Comparison of ENCODE assay signal across 8 cellular contexts in the genomic region with DNA sequence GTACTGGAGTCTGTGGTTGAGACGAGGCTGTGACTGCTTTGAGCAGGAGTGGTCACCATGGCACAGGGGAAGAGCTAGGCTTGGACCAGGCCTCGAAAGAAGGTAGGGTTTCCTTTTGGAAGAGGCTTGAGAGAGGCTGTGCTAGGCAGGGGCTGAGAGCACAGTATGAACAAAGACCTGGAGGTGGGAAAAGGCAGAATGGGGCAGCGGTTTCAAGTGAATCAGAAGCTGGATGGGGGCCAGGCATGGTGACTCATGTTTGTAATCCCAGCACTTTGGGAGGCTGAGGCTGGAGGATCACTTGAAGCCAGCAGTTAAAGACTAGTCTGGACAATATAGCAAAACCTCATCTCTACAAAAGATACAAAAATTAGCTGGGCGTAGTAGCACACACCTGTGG.
DNase-seq lines count a peak whose midpoint lies in the region; ATAC-seq and TF ChIP-seq lines count a peak whose summit lies in the region.

No MANE protein-coding gene starts in this region.

- no peak overlapping the region for H3K27ac ChIP-seq in smooth muscle cell (ENCODE audit: low read depth)

- intact Hi-C loops in sciatic nerve (cut with DNase I): no loop called here

- no peak overlapping the region for H3K4me2 ChIP-seq in smooth muscle cell

- H3K9ac ChIP-seq in smooth muscle cell (ENCODE audit: low read depth): no peak overlapping the region

- WGBS in smooth muscle cell (ENCODE audit: low lambda C conversion rate): 69% methylated on average over 4 of the region's 4 CpGs

- no peaks in the 10 kb centered on the region for H3K27me3 ChIP-seq in smooth muscle cell (ENCODE audit: low read depth)

- H2AFZ ChIP-seq in smooth muscle cell (ENCODE audit: low read depth): no peak overlapping the region

- no peaks in the 10 kb centered on the region for H4K20me1 ChIP-seq in smooth muscle cell (ENCODE audit: low read depth)

- DNase-seq in DMS53 treated with DMSO at 0.1 percent for 48 hours (lab: John Stamatoyannopoulos, UW; ENCODE audit: unreplicated experiment): peak; percentile 52
- DNase-seq in Kasumi-1 (lab: John Stamatoyannopoulos, UW): peak; percentile 62 to 67
- DNase-seq in astrocyte of the cerebellum (ENCODE audit: low read depth): peak; percentile 72
- peak; percentile 79 to 87 for DNase-seq in lung microvascular endothelial cell (ENCODE audit: low read depth in 2 of 2)
- DNase-seq in sciatic nerve (ENCODE audit: low spot score): no peak
- no peak for DNase-seq in effector CD4-positive, alpha-beta T cell
- DNase-seq in smooth muscle cell (lab: John Stamatoyannopoulos, UW; ENCODE audit: unreplicated experiment): no peak
- no peak for DNase-seq in activated CD4-positive, alpha-beta T cell treated with anti-CD3 and anti-CD28 coated beads for 1 hour

- in situ Hi-C loops in astrocyte of the cerebellum (cut with HindIII; ENCODE audit: low sequenced_read_pairs): no loop called here

- TF ChIP-seq CTCF in astrocyte of the cerebellum (IDR thresholded peaks at IDR 0.05; ENCODE audit: low read depth, low read length, missing control alignments) (no peak), smooth muscle cell (IDR thresholded peaks at IDR 0.05; ENCODE audit: borderline replicate concordance, insufficient read depth, poor library complexity, severe bottlenecking) (no peak)

- H3K4me1 ChIP-seq in smooth muscle cell (ENCODE audit: low read depth): no peaks in the 10 kb centered on the region

- H3K9me3 ChIP-seq in smooth muscle cell (replicated peaks; ENCODE audit: low read depth): no peaks in the 10 kb centered on the region

- no peak overlapping the region for H3K4me3 ChIP-seq in astrocyte of the cerebellum (ENCODE audit: low read depth, low read length)
- no peak overlapping the region for H3K4me3 ChIP-seq in smooth muscle cell

- peaks cover 5% of the 10 kb centered on the region for H3K36me3 ChIP-seq in smooth muscle cell (ENCODE audit: low read depth)

- H3F3A ChIP-seq in smooth muscle cell (ENCODE audit: low read depth): no peaks in the 10 kb centered on the region

- H3K79me2 ChIP-seq in smooth muscle cell (ENCODE audit: low read depth): no peaks in the 10 kb centered on the region

- no peak for ATAC-seq in sciatic nerve

Comparison
In these comparisons a context has a peak if more than half of its experiments do, and no peak if none do; other contexts are left out.
1. DNase-seq: peak in DMS53 treated with DMSO at 0.1 percent for 48 hours (single experiment), Kasumi-1 (2 of 2), astrocyte of the cerebellum (single experiment) and lung microvascular endothelial cell (2 of 2); none in sciatic nerve (single experiment), effector CD4-positive, alpha-beta T cell (single experiment), smooth muscle cell (single experiment) and activated CD4-positive, alpha-beta T cell treated with anti-CD3 and anti-CD28 coated beads for 1 hour (single experiment).